21 cellular contexts compared by ENCODE assay signal in the genomic region with DNA sequence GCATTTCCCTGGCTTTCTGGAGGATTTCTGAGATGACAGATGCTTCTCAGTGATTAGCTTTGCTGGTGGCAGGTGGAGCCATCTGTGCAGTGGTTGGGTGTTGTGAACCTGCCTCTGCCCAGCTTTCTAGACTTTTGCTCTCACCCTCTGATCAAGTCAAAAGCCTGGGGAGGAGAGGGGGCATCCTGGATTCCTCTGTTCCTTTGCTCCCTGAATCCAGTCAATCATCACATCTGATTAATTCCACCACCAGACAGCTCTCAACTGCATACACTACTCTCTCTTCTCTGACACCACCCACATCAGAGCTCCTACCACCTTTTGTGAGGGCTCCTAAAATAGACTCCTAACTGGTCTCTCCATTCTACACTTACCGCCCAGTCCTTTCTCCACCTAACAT.
"Had no signal": no experiment of that assay in that cellular context is flagged by ENCODE, and none has a peak within 500 bp of the region (broad histone marks: within the 10 kb centered on the region; RNA-seq: fewer than 3 reads in every experiment).

No MANE protein-coding gene starts in this region.

- H3K4me3 ChIP-seq: MG63 had no signal

- DNase-seq: activated B cell treated with CpG ODN at 0.5 μM for 24 hours; activated CD4-positive, alpha-beta memory T cell treated with anti-CD3 and anti-CD28 coated beads for 36 hours; activated CD4-positive, alpha-beta T cell treated with anti-CD3 and anti-CD28 coated beads, Interleukin-2, amount 10 ng/mL, durations not matched to agents 7 days and 5 days; activated CD8-positive, alpha-beta memory T cell treated with anti-CD3 and anti-CD28 coated beads for 24 hours; activated effector memory CD4-positive, alpha-beta T cell treated with anti-CD3 and anti-CD28 coated beads, Interleukin-2, amount 50 U/mL, for 16 hours; activated naive CD4-positive, alpha-beta T cell treated with Interleukin-2 at 50 U/mL for 16 hours; activated naive CD8-positive, alpha-beta T cell treated with anti-CD3 and anti-CD28 coated beads, Interleukin-2, amount 50 U/mL, for 24 hours; activated T-cell treated with anti-CD3 and anti-CD28 coated beads, Interleukin-2, amount 50 U/mL, for 4 hours; MG63; MV-4-11; NCI-H1092 treated with DMSO at 0.1 percent for 48 hours; NCI-H1417 treated with DMSO at 0.1 percent for 48 hours; NCI-H187; NCI-H2081; NCI-H2227 treated with DMSO at 0.1 percent for 48 hours; NCI-H510A; NCI-H748 treated with DMSO at 0.1 percent for 48 hours; SIG-M5; T-helper 17 cell; T-helper 9 cell had no signal

- ATAC-seq: activated naive CD4-positive, alpha-beta T cell treated with anti-CD3 and anti-CD28 coated beads, Interleukin-2, amount 50 U/mL, for 72 hours; activated naive CD8-positive, alpha-beta T cell treated with anti-CD3 and anti-CD28 coated beads, Interleukin-2, amount 50 U/mL, for 24 hours; activated T-cell treated with anti-CD3 and anti-CD28 coated beads, Interleukin-2, amount 50 U/mL, for 4 hours; T-helper 17 cell had no signal

- H3K36me3 ChIP-seq: MG63 had no signal

- H3K27me3 ChIP-seq: MG63 had no signal

- H3K27ac Mint-ChIP-seq: activated B cell treated with CpG ODN at 0.5 μM for 24 hours; activated CD4-positive, alpha-beta memory T cell treated with anti-CD3 and anti-CD28 coated beads for 36 hours; activated CD4-positive, alpha-beta T cell treated with anti-CD3 and anti-CD28 coated beads, Interleukin-2, amount 10 ng/mL, durations not matched to agents 7 days and 5 days; activated naive CD8-positive, alpha-beta T cell treated with anti-CD3 and anti-CD28 coated beads, Interleukin-2, amount 50 U/mL, for 24 hours; T-helper 17 cell had no signal

- H3K4me3 Mint-ChIP-seq: activated B cell treated with CpG ODN at 0.5 μM for 24 hours; activated CD4-positive, alpha-beta memory T cell treated with anti-CD3 and anti-CD28 coated beads for 36 hours; activated CD4-positive, alpha-beta T cell treated with anti-CD3 and anti-CD28 coated beads, Interleukin-2, amount 10 ng/mL, durations not matched to agents 7 days and 5 days; activated naive CD8-positive, alpha-beta T cell treated with anti-CD3 and anti-CD28 coated beads, Interleukin-2, amount 50 U/mL, for 24 hours; activated T-cell treated with anti-CD3 and anti-CD28 coated beads, Interleukin-2, amount 50 U/mL, for 4 hours; T-helper 17 cell had no signal

- H3K27me3 Mint-ChIP-seq: activated B cell treated with CpG ODN at 0.5 μM for 24 hours; activated CD4-positive, alpha-beta memory T cell treated with anti-CD3 and anti-CD28 coated beads for 36 hours; activated CD4-positive, alpha-beta T cell treated with anti-CD3 and anti-CD28 coated beads, Interleukin-2, amount 10 ng/mL, durations not matched to agents 7 days and 5 days; activated naive CD8-positive, alpha-beta T cell treated with anti-CD3 and anti-CD28 coated beads, Interleukin-2, amount 50 U/mL, for 24 hours; T-helper 17 cell had no signal

- H3K9me3 Mint-ChIP-seq: activated B cell treated with CpG ODN at 0.5 μM for 24 hours; activated CD4-positive, alpha-beta memory T cell treated with anti-CD3 and anti-CD28 coated beads for 36 hours; activated CD4-positive, alpha-beta T cell treated with anti-CD3 and anti-CD28 coated beads, Interleukin-2, amount 10 ng/mL, durations not matched to agents 7 days and 5 days; activated T-cell treated with anti-CD3 and anti-CD28 coated beads, Interleukin-2, amount 50 U/mL, for 4 hours had no signal

- H3K36me3 Mint-ChIP-seq: activated CD4-positive, alpha-beta memory T cell treated with anti-CD3 and anti-CD28 coated beads for 36 hours; activated naive CD4-positive, alpha-beta T cell treated with anti-CD3 and anti-CD28 coated beads, Interleukin-2, amount 50 U/mL, for 72 hours had no signal

- H3K9me3 ChIP-seq: MG63 had no signal

- H3K4me1 Mint-ChIP-seq: activated B cell treated with CpG ODN at 0.5 μM for 24 hours; activated CD4-positive, alpha-beta T cell treated with anti-CD3 and anti-CD28 coated beads, Interleukin-2, amount 10 ng/mL, durations not matched to agents 7 days and 5 days; activated naive CD8-positive, alpha-beta T cell treated with anti-CD3 and anti-CD28 coated beads, Interleukin-2, amount 50 U/mL, for 24 hours; T-helper 17 cell had no signal
